ENCODE assay signal across 1 cellular context in genomic region chr5:157744055-157745011, GRCh38.
A peak's percentile ranks its signal among the peaks of the same experiment; 100 is the strongest.
TF ChIP-seq lines count a peak whose summit lies in the region.

No MANE protein-coding gene starts in this region.

TF ChIP-seq in HepG2, 621 proteins besides CTCF, POLR2A, EP300 and RAD21 (continued from another document):
- TF ChIP-seq, protein P1, sequence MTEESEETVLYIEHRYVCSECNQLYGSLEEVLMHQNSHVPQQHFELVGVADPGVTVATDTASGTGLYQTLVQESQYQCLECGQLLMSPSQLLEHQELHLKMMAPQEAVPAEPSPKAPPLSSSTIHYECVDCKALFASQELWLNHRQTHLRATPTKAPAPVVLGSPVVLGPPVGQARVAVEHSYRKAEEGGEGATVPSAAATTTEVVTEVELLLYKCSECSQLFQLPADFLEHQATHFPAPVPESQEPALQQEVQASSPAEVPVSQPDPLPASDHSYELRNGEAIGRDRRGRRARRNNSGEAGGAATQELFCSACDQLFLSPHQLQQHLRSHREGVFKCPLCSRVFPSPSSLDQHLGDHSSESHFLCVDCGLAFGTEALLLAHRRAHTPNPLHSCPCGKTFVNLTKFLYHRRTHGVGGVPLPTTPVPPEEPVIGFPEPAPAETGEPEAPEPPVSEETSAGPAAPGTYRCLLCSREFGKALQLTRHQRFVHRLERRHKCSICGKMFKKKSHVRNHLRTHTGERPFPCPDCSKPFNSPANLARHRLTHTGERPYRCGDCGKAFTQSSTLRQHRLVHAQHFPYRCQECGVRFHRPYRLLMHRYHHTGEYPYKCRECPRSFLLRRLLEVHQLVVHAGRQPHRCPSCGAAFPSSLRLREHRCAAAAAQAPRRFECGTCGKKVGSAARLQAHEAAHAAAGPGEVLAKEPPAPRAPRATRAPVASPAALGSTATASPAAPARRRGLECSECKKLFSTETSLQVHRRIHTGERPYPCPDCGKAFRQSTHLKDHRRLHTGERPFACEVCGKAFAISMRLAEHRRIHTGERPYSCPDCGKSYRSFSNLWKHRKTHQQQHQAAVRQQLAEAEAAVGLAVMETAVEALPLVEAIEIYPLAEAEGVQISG (CRISPR knock-in tag; IDR thresholded peaks at IDR 0.05) = no peak
- TF ChIP-seq ZNF790 (CRISPR knock-in tag; IDR thresholded peaks at IDR 0.05; ENCODE audit: borderline replicate concordance) (peak; percentile 69; the same call in 1 of the 2 replicates), KDM5A (IDR thresholded peaks at IDR 0.05; ENCODE audit: borderline replicate concordance, low read length) (no peak), ZNF777 (CRISPR knock-in tag; IDR thresholded peaks at IDR 0.05) (no peak; the same call in 1 of the 2 replicates), ZC3H13 (CRISPR knock-in tag; IDR thresholded peaks at IDR 0.05) (0 out of 2 replicates have a peak, but pooled peaks have one; percentile 42), NCOA5 (CRISPR knock-in tag; IDR thresholded peaks at IDR 0.05) (no peak), ZNF674 (CRISPR knock-in tag; IDR thresholded peaks at IDR 0.05; ENCODE audit: low read depth) (no peak), ZNF512B (CRISPR knock-in tag; IDR thresholded peaks at IDR 0.05; ENCODE audit: borderline replicate concordance) (no peak), ELF4 (CRISPR knock-in tag; IDR thresholded peaks at IDR 0.05; ENCODE audit: borderline replicate concordance) (no peak), ZKSCAN8 (CRISPR knock-in tag; IDR thresholded peaks at IDR 0.05; ENCODE audit: borderline replicate concordance) (no peak), FOXK2 (IDR thresholded peaks at IDR 0.05) (no peak)
